Comparison of ENCODE assay signal across 1 cellular context in genomic region chr12:69585189-69586062, GRCh38.
A peak's percentile ranks its signal among the peaks of the same experiment; 100 is the strongest.
TF ChIP-seq lines count a peak whose summit lies in the region.

Gene CCT2 (plus strand): TSS chr12:69585459. CDS start chr12:69585522, 63 bp downstream.

TF ChIP-seq in K562, 482 proteins besides CTCF, POLR2A, EP300 and RAD21 (continued from another document and continues in another):
- TF ChIP-seq ETS1 (conservative IDR thresholded peaks at IDR 0.05; ENCODE audit: control insufficient read depth, low read depth, low read length) (peak; percentile 84), NR0B1 (IDR thresholded peaks at IDR 0.05; ENCODE audit: partially characterized antibody) (no peak), CREB5 (CRISPR knock-in tag; IDR thresholded peaks at IDR 0.05) (no peak), SUPT5H (IDR thresholded peaks at IDR 0.05) (peak; percentile 99), CREM (IDR thresholded peaks at IDR 0.05; ENCODE audit: low read depth) (peak; percentile 96), CBFA2T2 (conservative IDR thresholded peaks at IDR 0.05) (no peak), U2AF1 (optimal IDR thresholded peaks at IDR 0.05; ENCODE audit: low read depth, low read length) (no peak), SIRT6 (IDR thresholded peaks at IDR 0.05; ENCODE audit: low read depth, low read length) (no peak), ZNF77 (CRISPR knock-in tag; IDR thresholded peaks at IDR 0.05) (no peak), RBM25 (IDR thresholded peaks at IDR 0.05; ENCODE audit: low read depth, low read length, severe bottlenecking) (no peak), ATF4 (CRISPR knock-in tag; IDR thresholded peaks at IDR 0.05) (no peak), DDX20 (tag; IDR thresholded peaks at IDR 0.05; ENCODE audit: low read depth) (no peak), HNRNPUL1 (IDR thresholded peaks at IDR 0.05; ENCODE audit: low read length) (no peak), EGR1 (conservative IDR thresholded peaks at IDR 0.05) (peak; percentile 15; the same call in 1 of the 2 replicates), PTTG1 (tag; IDR thresholded peaks at IDR 0.05; ENCODE audit: low read depth) (no peak), ATF7 (IDR thresholded peaks at IDR 0.05) (peak; percentile 94), THAP12 (CRISPR knock-in tag; IDR thresholded peaks at IDR 0.05) (peak; percentile 80), RB1 (IDR thresholded peaks at IDR 0.05; ENCODE audit: low read depth) (0 out of 2 replicates have a peak, but pooled peaks have one; percentile 66), ZNF175 (CRISPR knock-in tag; IDR thresholded peaks at IDR 0.05; ENCODE audit: low read depth) (no peak), BCLAF1 (IDR thresholded peaks at IDR 0.05; ENCODE audit: borderline replicate concordance in 1 of 2, control insufficient read depth in 1 of 2, low read depth in 2 of 2, low read length in 1 of 2) (0 out of 4 replicates have a peak, but pooled peaks of 1 of the 2 experiments have one; percentile 45), TBP (optimal IDR thresholded peaks at IDR 0.05; ENCODE audit: low read depth, low read length) (peak; percentile 89), THRB (CRISPR knock-in tag; conservative IDR thresholded peaks at IDR 0.05) (0 out of 2 replicates have a peak, but pooled peaks have one; percentile 40), ZNF740 (CRISPR knock-in tag; IDR thresholded peaks at IDR 0.05) (0 out of 2 replicates have a peak, but pooled peaks have one; percentile 34), ZNF740 (tag; IDR thresholded peaks at IDR 0.05) (peak in 1 of 2 experiments; percentile 36; a peak in 1 of 4 replicates), KLF1 (tag; IDR thresholded peaks at IDR 0.05) (peak; percentile 58; the same call in 1 of the 2 replicates), ZBTB1 (CRISPR knock-in tag; IDR thresholded peaks at IDR 0.05; ENCODE audit: borderline replicate concordance, low read depth) (peak; percentile 86; the same call in 1 of the 2 replicates), NFATC3 (IDR thresholded peaks at IDR 0.05) (no peak), ZNF655 (CRISPR knock-in tag; IDR thresholded peaks at IDR 0.05) (no peak), SIN3A (IDR thresholded peaks at IDR 0.05; ENCODE audit: borderline replicate concordance in 2 of 2, control insufficient read depth in 1 of 2, low read depth in 2 of 2, low read length in 2 of 2) (peak; percentile 91 to 92; a peak in 3 of 4 replicates), NUFIP1 (IDR thresholded peaks at IDR 0.05; ENCODE audit: partially characterized antibody) (no peak), TARDBP (IDR thresholded peaks at IDR 0.05) (no peak), SNAPC5 (CRISPR knock-in tag; IDR thresholded peaks at IDR 0.05) (no peak), ZNF449 (CRISPR knock-in tag; IDR thresholded peaks at IDR 0.05) (no peak), CREB3 (tag; conservative IDR thresholded peaks at IDR 0.05; ENCODE audit: low read depth) (no peak), PRDM10 (IDR thresholded peaks at IDR 0.05; ENCODE audit: partially characterized antibody) (peak; percentile 96), ZNF224 (CRISPR knock-in tag; IDR thresholded peaks at IDR 0.05) (no peak), BCL6 (CRISPR knock-in tag; IDR thresholded peaks at IDR 0.05) (no peak), TRIM24 (IDR thresholded peaks at IDR 0.05) (no peak), ATF1 (CRISPR knock-in tag; IDR thresholded peaks at IDR 0.05) (no peak), ATF1 (tag; IDR thresholded peaks at IDR 0.05) (peak; percentile 95)
